In genomic region chr1:160834945-160835565, GRCh38 we compare ENCODE assay signal across 8 cellular contexts. TPM values are rescaled to one million over a fixed set of nuclear protein-coding genes. Genes with fewer than 3 reads are reported as not detected.
DNase-seq lines count a peak whose midpoint lies in the region; ATAC-seq, FAIRE-seq and TF ChIP-seq lines count a peak whose summit lies in the region.

No MANE protein-coding gene starts in this region.

- POLR2A ChIA-PET in activated CD4-positive, alpha-beta memory T cell treated with anti-CD3 and anti-CD28 coated beads, Interleukin-2, amount 10 ng/mL, durations not matched to agents 7 days and 5 days (lab: Charles Lee), result interaction anchor here (1.1 to 2.8 kb wide), 4 partner anchors 10 to 119 kb away, joined by 3 to 21 read pairs (median 4); partner anchors contain the start of genes ITLN2 and LY9

- no peaks in the 10 kb centered on the region for H3K27me3 Mint-ChIP-seq in activated CD4-positive, alpha-beta memory T cell treated with anti-CD3 and anti-CD28 coated beads, Interleukin-2, amount 10 ng/mL, durations not matched to agents 7 days and 5 days
- H3K27me3 Mint-ChIP-seq in glutamatergic neuron (ENCODE audit: unreplicated experiment), result no peaks in the 10 kb centered on the region

- no peaks in the 10 kb centered on the region for H3K9me3 Mint-ChIP-seq in activated CD4-positive, alpha-beta memory T cell treated with anti-CD3 and anti-CD28 coated beads, Interleukin-2, amount 10 ng/mL, durations not matched to agents 7 days and 5 days
- H3K9me3 Mint-ChIP-seq in glutamatergic neuron (ENCODE audit: unreplicated experiment), result peaks cover 2% of the 10 kb centered on the region

- H3K4me1 Mint-ChIP-seq in activated CD4-positive, alpha-beta memory T cell treated with anti-CD3 and anti-CD28 coated beads, Interleukin-2, amount 10 ng/mL, durations not matched to agents 7 days and 5 days, result peaks cover 58% of the 10 kb centered on the region
- H3K4me1 Mint-ChIP-seq in glutamatergic neuron (ENCODE audit: low read depth, unreplicated experiment), result no peaks in the 10 kb centered on the region

- no peak for ATAC-seq in stimulated activated naive CD8-positive, alpha-beta T cell treated with anti-CD3 and anti-CD28 coated beads, Interleukin-15, Interleukin-2, amounts not matched to agents 100 U/mL and 50 U/mL, for 24 hours
- ATAC-seq in GM18909 (IDR thresholded peaks at IDR 0.05; ENCODE audit: poor library complexity, unreplicated experiment), result no peak
- ATAC-seq in HG03196 (IDR thresholded peaks at IDR 0.05; ENCODE audit: unreplicated experiment), result no peak

- H3K27ac Mint-ChIP-seq in activated CD4-positive, alpha-beta memory T cell treated with anti-CD3 and anti-CD28 coated beads, Interleukin-2, amount 10 ng/mL, durations not matched to agents 7 days and 5 days, result no peak overlapping the region
- H3K27ac Mint-ChIP-seq in glutamatergic neuron (ENCODE audit: unreplicated experiment), result no peak overlapping the region

- TF ChIP-seq CTCF in glutamatergic neuron (IDR thresholded peaks at IDR 0.05; ENCODE audit: partially characterized antibody, unreplicated experiment), result peak; percentile 92

- DNase-seq in EH (ENCODE audit: low read depth) (peak; percentile 16), NCI-H2029 (lab: John Stamatoyannopoulos, UW) (peak; percentile 43), glutamatergic neuron (peak; percentile 36)
- DNase-seq in activated CD4-positive, alpha-beta memory T cell treated with anti-CD3 and anti-CD28 coated beads, Interleukin-2, amount 10 ng/mL, durations not matched to agents 7 days and 5 days, result peak; percentile 57
- peak; percentile 66 for DNase-seq in stimulated activated naive CD8-positive, alpha-beta T cell treated with anti-CD3 and anti-CD28 coated beads, Interleukin-15, Interleukin-2, amounts not matched to agents 100 U/mL and 50 U/mL, for 24 hours

- H3K36me3 Mint-ChIP-seq in activated CD4-positive, alpha-beta memory T cell treated with anti-CD3 and anti-CD28 coated beads, Interleukin-2, amount 10 ng/mL, durations not matched to agents 7 days and 5 days (ENCODE audit: low read depth), result no peaks in the 10 kb centered on the region
- no peaks in the 10 kb centered on the region for H3K36me3 Mint-ChIP-seq in glutamatergic neuron (ENCODE audit: unreplicated experiment)

- no peak overlapping the region for H3K4me3 Mint-ChIP-seq in activated CD4-positive, alpha-beta memory T cell treated with anti-CD3 and anti-CD28 coated beads, Interleukin-2, amount 10 ng/mL, durations not matched to agents 7 days and 5 days
- H3K4me3 Mint-ChIP-seq in glutamatergic neuron (ENCODE audit: unreplicated experiment), result no peak overlapping the region

- FAIRE-seq in A204.1 (lab: Jason Lieb, UNC), result peak; percentile 34

- CTCF ChIA-PET in activated CD4-positive, alpha-beta memory T cell treated with anti-CD3 and anti-CD28 coated beads, Interleukin-2, amount 10 ng/mL, durations not matched to agents 7 days and 5 days (lab: Charles Lee), result interaction anchor here (0.7 to 8.5 kb wide), 34 partner anchors 10 to 293 kb away, joined by 3 to 300 read pairs (median 5); partner anchors contain the start of genes CD244, ITLN1, ITLN2 and LY9

RNA-seq across cellular contexts. Expression of gene CD244, which starts 27.6 kb away (rescaled TPM):
- 1 to 10 TPM; 2.0 to 2.3 TPM for total RNA-seq in activated CD4-positive, alpha-beta memory T cell treated with anti-CD3 and anti-CD28 coated beads, Interleukin-2, amount 10 ng/mL, durations not matched to agents 7 days and 5 days
- total RNA-seq in glutamatergic neuron (ENCODE audit: unreplicated experiment), result not detected

RNA-seq across cellular contexts. Expression of gene LY9, which starts 39.1 kb away (rescaled TPM):
- total RNA-seq in activated CD4-positive, alpha-beta memory T cell treated with anti-CD3 and anti-CD28 coated beads, Interleukin-2, amount 10 ng/mL, durations not matched to agents 7 days and 5 days, result 10 to 100 TPM; 46.4 to 49.9 TPM
- not detected for total RNA-seq in glutamatergic neuron (ENCODE audit: unreplicated experiment)

RNA-seq across cellular contexts. Expression of gene ITLN1, which starts 49.9 kb away (rescaled TPM):
- not detected for total RNA-seq in activated CD4-positive, alpha-beta memory T cell treated with anti-CD3 and anti-CD28 coated beads, Interleukin-2, amount 10 ng/mL, durations not matched to agents 7 days and 5 days
- total RNA-seq in glutamatergic neuron (ENCODE audit: unreplicated experiment), result not detected

Comparison
In these comparisons a context has a peak if more than half of its experiments do, and no peak if none do; other contexts are left out.
1. DNase-seq: peak in every context shown above with its lines; median percentile 66 in stimulated activated naive CD8-positive, alpha-beta T cell treated with anti-CD3 and anti-CD28 coated beads, Interleukin-15, Interleukin-2, amounts not matched to agents 100 U/mL and 50 U/mL, for 24 hours; 57 in activated CD4-positive, alpha-beta memory T cell treated with anti-CD3 and anti-CD28 coated beads, Interleukin-2, amount 10 ng/mL, durations not matched to agents 7 days and 5 days; 43 in NCI-H2029; 36 in glutamatergic neuron; 16 in EH.
2. RNA of gene LY9, which starts 39.1 kb away (total RNA-seq): 46.4 to 49.9 TPM in activated CD4-positive, alpha-beta memory T cell treated with anti-CD3 and anti-CD28 coated beads, Interleukin-2, amount 10 ng/mL, durations not matched to agents 7 days and 5 days; not detected in glutamatergic neuron (single experiment); every median in the first group is over 10 times any median in the second.